8 cellular contexts compared by ENCODE assay signal in the genomic region with DNA sequence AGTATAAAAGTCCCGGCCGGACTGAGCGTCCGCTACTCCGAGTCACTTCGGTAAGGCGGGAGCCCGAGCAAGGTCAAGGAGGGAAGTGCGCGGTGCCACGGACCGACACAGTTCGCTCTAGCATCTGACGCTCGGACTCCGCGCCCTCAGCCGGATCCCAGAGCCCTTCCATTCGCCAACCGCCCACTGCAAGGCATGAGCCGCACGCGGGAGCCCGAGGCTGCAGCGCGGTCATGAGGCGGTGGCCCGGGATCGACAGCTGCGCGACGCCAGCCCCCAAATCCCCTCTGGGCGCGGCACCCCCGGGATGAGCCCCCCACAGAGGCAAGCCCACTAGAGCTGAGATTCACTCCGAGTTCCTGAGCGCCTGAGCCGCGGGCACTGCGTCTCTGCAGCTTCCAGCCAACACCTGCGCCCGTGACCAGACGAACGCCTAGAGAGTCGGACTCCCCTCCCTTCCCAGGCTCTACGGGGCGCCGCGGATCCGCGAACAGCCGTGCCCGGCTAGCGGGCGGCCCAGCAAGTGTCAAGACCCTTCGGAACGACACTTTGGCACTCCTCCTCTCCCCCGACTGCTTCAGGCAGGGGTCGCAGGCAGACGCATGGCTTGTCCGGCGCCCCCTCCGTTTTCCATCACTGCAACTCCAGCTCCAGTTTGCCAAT. TPM values are rescaled to one million over a fixed set of nuclear protein-coding genes. Genes with fewer than 3 reads are reported as not detected.
A peak's percentile ranks its signal among the peaks of the same experiment; 100 is the strongest.
DNase-seq lines count a peak whose midpoint lies in the region; ATAC-seq and TF ChIP-seq lines count a peak whose summit lies in the region.

No MANE protein-coding gene starts in this region.

- H3K9me3 ChIP-seq in SK-N-MC (ENCODE audit: low read depth, low read length) (no peaks in the 10 kb centered on the region), skeletal muscle tissue (ENCODE audit: control insufficient read depth in 3 of 3, low read length in 3 of 3) (no peaks in the 10 kb centered on the region)

- TF ChIP-seq CTCF in GM20000 (IDR thresholded peaks at IDR 0.05; ENCODE audit: extremely low read depth, missing control alignments): no peak
- no peak for TF ChIP-seq CTCF in brain microvascular endothelial cell (IDR thresholded peaks at IDR 0.05; ENCODE audit: low read depth, low read length, missing control alignments)

- H3K4me3 ChIP-seq in SK-N-MC: peak overlapping the region; percentile 58
- peak overlapping the region; percentile 35 for H3K4me3 ChIP-seq in brain microvascular endothelial cell (ENCODE audit: low read depth, low read length)
- peak overlapping the region; percentile 51 to 60 (median 59) for H3K4me3 ChIP-seq in skeletal muscle tissue (ENCODE audit: low read length in 3 of 3)

- in situ Hi-C loops in brain microvascular endothelial cell (cut with HindIII; ENCODE audit: low pct_ligation_motif_present, low sequenced_read_pairs): no loop called here

- DNase-seq in GM20000 (ENCODE audit: low spot score) (peak; percentile 38), SK-N-MC (ENCODE audit: low read depth, low spot score) (no peak), brain microvascular endothelial cell (no peak), iPS-NIHi11 (ENCODE audit: low spot score) (peak; percentile 65), activated gamma-delta T cell (lab: John Stamatoyannopoulos, UW) (no peak), NAMALWA (ENCODE audit: low spot score) (no peak)

- H3K9ac ChIP-seq in SK-N-MC (ENCODE audit: insufficient read length) (no peak overlapping the region), skeletal muscle tissue (ENCODE audit: low read depth in 1 of 3, low read length in 3 of 3) (peak overlapping the region in 1 of 3 donors; percentile 16)

- H3K36me3 ChIP-seq in SK-N-MC (ENCODE audit: insufficient read depth, low read length) (no peaks in the 10 kb centered on the region), brain microvascular endothelial cell (replicated peaks) (no peaks in the 10 kb centered on the region), skeletal muscle tissue (ENCODE audit: control insufficient read depth in 3 of 3, insufficient read depth in 3 of 3, low read length in 3 of 3) (no peaks in the 10 kb centered on the region)

- ATAC-seq in GM21825 (IDR thresholded peaks at IDR 0.05; ENCODE audit: unreplicated experiment): no peak

- H3K4me1 ChIP-seq in skeletal muscle tissue (ENCODE audit: control insufficient read depth in 3 of 3, insufficient read depth in 3 of 3, low read length in 3 of 3): peaks cover 12 to 13% (median 13%) of the 10 kb centered on the region in 3 donors

- H3K27ac ChIP-seq in SK-N-MC: no peak overlapping the region
- no peak overlapping the region for H3K27ac ChIP-seq in brain microvascular endothelial cell
- H3K27ac ChIP-seq in skeletal muscle tissue (ENCODE audit: low read depth, low read length): no peak overlapping the region

- peaks cover 46% of the 10 kb centered on the region for H3K27me3 ChIP-seq in brain microvascular endothelial cell (replicated peaks)
- H3K27me3 ChIP-seq in skeletal muscle tissue (ENCODE audit: control insufficient read depth in 3 of 3, insufficient read depth in 3 of 3, low read length in 3 of 3): peaks cover 24 to 29% (median 27%) of the 10 kb centered on the region in 3 donors

RNA-seq across cellular contexts. Expression of a gene that starts 0.7 kb away (rescaled TPM):
- total RNA-seq in skeletal muscle tissue: 1.0 TPM

Comparison
In these comparisons a context has a peak if more than half of its experiments do, and no peak if none do; other contexts are left out.
1. DNase-seq: peak in GM20000 (single experiment) and iPS-NIHi11 (single experiment); none in SK-N-MC (single experiment), brain microvascular endothelial cell (single experiment), activated gamma-delta T cell (single experiment) and NAMALWA (single experiment).
2. Peak in every context shown above with its lines, with median percentiles within 50 percentile points of each other: H3K4me3 ChIP-seq.